In genomic region chr3:100076544-100077529, GRCh38 we compare ENCODE assay signal across 14 cellular contexts. TPM values are rescaled to one million over a fixed set of nuclear protein-coding genes. Genes with fewer than 3 reads are reported as not detected.
DNase-seq lines count a peak whose midpoint lies in the region; ATAC-seq and TF ChIP-seq lines count a peak whose summit lies in the region.
"Had no signal": no experiment of that assay in that cellular context is flagged by ENCODE, and none has a peak within 500 bp of the region (broad histone marks: within the 10 kb centered on the region; RNA-seq: fewer than 3 reads in every experiment).

No MANE protein-coding gene starts in this region.

- H3K4me3 ChIP-seq in PC-3 (ENCODE audit: low read length) (no peak overlapping the region), body of pancreas (no peak overlapping the region), rectal smooth muscle tissue (ENCODE audit: low read length) (no peak overlapping the region)
- H3K4me3 ChIP-seq: cardiac muscle cell had no signal

- no peaks in the 10 kb centered on the region for H3K36me3 ChIP-seq in PC-3 (ENCODE audit: low read depth, low read length)
- no peaks in the 10 kb centered on the region for H3K36me3 ChIP-seq in body of pancreas (replicated peaks in 1 of 2; ENCODE audit: insufficient read depth in 1 of 2, low read depth in 2 of 2)
- H3K36me3 ChIP-seq in rectal smooth muscle tissue (ENCODE audit: control insufficient read depth, insufficient read depth, low read length) = no peaks in the 10 kb centered on the region
- H3K36me3 ChIP-seq: BE2C, cardiac muscle cell had no signal

- H3K9ac ChIP-seq in PC-3 (ENCODE audit: low read length) (no peak overlapping the region), rectal smooth muscle tissue (ENCODE audit: low read length) (no peak overlapping the region)

- peak; percentile 6 for DNase-seq in PC-3
- peak in 1 of 4 donors; percentile 10 for DNase-seq in body of pancreas
- DNase-seq in left lobe of liver (ENCODE audit: low spot score) = peak; percentile 51
- DNase-seq in HCEC 1CT = no peak
- DNase-seq in epidermal melanocyte (ENCODE audit: insufficient read length, low spot score) = no peak
- no peak for DNase-seq in NCI-H1417 treated with DMSO at 0.1 percent for 48 hours (lab: John Stamatoyannopoulos, UW)
- DNase-seq: BE2C; hypothalamus; stimulated activated CD4-positive, alpha-beta T cell treated with anti-CD3 and anti-CD28 coated beads, Interleukin-4, amount 100 ng/mL, for 1 hour had no signal

- no peak for TF ChIP-seq POLR2A in body of pancreas (IDR thresholded peaks at IDR 0.05)

- no peak overlapping the region for H2AFZ ChIP-seq in PC-3 (ENCODE audit: low read length)

- H3K9me2 ChIP-seq in PC-3 (replicated peaks; ENCODE audit: low read length) = no peaks in the 10 kb centered on the region

- no peak overlapping the region for H3K4me2 ChIP-seq in PC-3 (ENCODE audit: low read length)

- H3K27ac ChIP-seq in PC-3 (ENCODE audit: low read length) (no peak overlapping the region), body of pancreas (peak overlapping the region in 3 of 4 donors; percentile 15 to 46 (median 17)), rectal smooth muscle tissue (ENCODE audit: low read depth, low read length) (peak overlapping the region; percentile 64)

- no peaks in the 10 kb centered on the region for H3F3A ChIP-seq in PC-3 (ENCODE audit: low read length, unreplicated experiment)

- no peaks in the 10 kb centered on the region for H3K79me2 ChIP-seq in PC-3 (ENCODE audit: low read length)

- BruUV-seq in PC-3 (replicated peaks; lab: Mats Ljungman, UMichigan) = no TSS peak

- H3K4me1 ChIP-seq in PC-3 (ENCODE audit: insufficient read depth, low read length) = peaks cover 23% of the 10 kb centered on the region
- peaks cover 32% of the 10 kb centered on the region for H3K4me1 ChIP-seq in body of pancreas
- peaks cover 23% of the 10 kb centered on the region for H3K4me1 ChIP-seq in rectal smooth muscle tissue (ENCODE audit: control insufficient read depth, insufficient read depth, low read length)
- H3K4me1 ChIP-seq: BE2C had no signal

- ATAC-seq in PC-3 (peak; percentile 92), body of pancreas (no peak), left lobe of liver (peak; percentile 90), GM18870 (IDR thresholded peaks at IDR 0.05; ENCODE audit: unreplicated experiment) (no peak)
- ATAC-seq: stimulated activated memory B cell treated with anti-CD40 and anti-IgM and Interleukin-4, amounts not matched to agents 10 μg/mL and 1 μg/mL and 100 μg/mL, for 72 hours had no signal

- TF ChIP-seq CTCF in PC-3 (conservative IDR thresholded peaks at IDR 0.05; ENCODE audit: low read depth, low read length) (no peak), body of pancreas (IDR thresholded peaks at IDR 0.05) (no peak)

- POLR2A ChIA-PET in PC-3 (lab: Charles Lee; ENCODE audit: unreplicated experiment) = interaction anchor here (0.5 to 0.7 kb wide), 3 partner anchors 30 to 1570 kb away, joined by 5 to 17 read pairs (median 5); no protein-coding TSS in a partner anchor

- H3K9me3 ChIP-seq in PC-3 (ENCODE audit: low read length) (no peaks in the 10 kb centered on the region), body of pancreas (no peaks in the 10 kb centered on the region)
- H3K9me3 ChIP-seq: BE2C had no signal

- CTCF ChIA-PET in PC-3 (lab: Charles Lee) = interaction anchor here (0.5 to 1.4 kb wide), 3 partner anchors 30 to 177 kb away, joined by 4 to 5 read pairs (median 4); no protein-coding TSS in a partner anchor

- intact Hi-C loops in PC-3 (cut with micrococcal nuclease) (loop anchor here (1.0 kb wide), 1 partner anchor 9 kb away; no protein-coding TSS in a partner anchor), body of pancreas (cut with DNase I) (no loop called here)

- 50% methylated on average over 8 of the region's 8 CpGs for WGBS in body of pancreas, 2 donors

- H4K20me1 ChIP-seq in PC-3 (ENCODE audit: low read length) = no peaks in the 10 kb centered on the region

- H3K27me3 ChIP-seq in PC-3 (ENCODE audit: low read length) (no peaks in the 10 kb centered on the region), body of pancreas (no peaks in the 10 kb centered on the region), rectal smooth muscle tissue (ENCODE audit: control insufficient read depth, insufficient read depth, low read length) (no peaks in the 10 kb centered on the region)
- H3K27me3 ChIP-seq: BE2C, cardiac muscle cell had no signal

RNA-seq across cellular contexts. Expression of gene FILIP1L, which starts 37.5 kb away (rescaled TPM):
- total RNA-seq in PC-3 (2014; rRNA removed) = not detected in 2 replicates
- total RNA-seq in body of pancreas = 10 to 100 TPM; 27.8 to 47.8 TPM
- total RNA-seq in left lobe of liver = 0.93 TPM
- total RNA-seq: OCI-LY7 had no signal

Comparison
In these comparisons a context has a peak if more than half of its experiments do, and no peak if none do; other contexts are left out.
1. ATAC-seq: peak in PC-3 (single experiment) and left lobe of liver (single experiment); none in body of pancreas (single experiment) and GM18870 (single experiment).
2. DNase-seq: peak in PC-3 (single experiment) and left lobe of liver (single experiment); none in HCEC 1CT (single experiment), epidermal melanocyte (single experiment) and NCI-H1417 treated with DMSO at 0.1 percent for 48 hours (single experiment).
3. RNA of gene FILIP1L, which starts 37.5 kb away (total RNA-seq): 27.8 to 47.8 TPM in body of pancreas; 0.93 TPM in left lobe of liver (single experiment) and not detected in PC-3; every median in the first group is over 10 times any median in the second.